8 cellular contexts compared by ENCODE assay signal in genomic region chr1:67500413-67500959, GRCh38.
A peak's percentile ranks its signal among the peaks of the same experiment; 100 is the strongest.
DNase-seq lines count a peak whose midpoint lies in the region; ATAC-seq and TF ChIP-seq lines count a peak whose summit lies in the region.

No MANE protein-coding gene starts in this region.

- intact Hi-C loops in breast epithelium (cut with DNase I; ENCODE audit: low total_unique reads): no loop called here

- no peaks in the 10 kb centered on the region for H3K36me3 ChIP-seq in BE2C
- H3K36me3 ChIP-seq in breast epithelium: no peaks in the 10 kb centered on the region

- no peak for TF ChIP-seq POLR2A in breast epithelium (IDR thresholded peaks at IDR 0.05)

- ATAC-seq in GM19043 (IDR thresholded peaks at IDR 0.05; ENCODE audit: low read depth, unreplicated experiment): peak; percentile 99
- ATAC-seq in HG03196 (IDR thresholded peaks at IDR 0.05; ENCODE audit: unreplicated experiment): peak; percentile 97

- DNase-seq in BE2C (peak; percentile 78), NCI-H2196 treated with DMSO at 0.1 percent for 48 hours (lab: John Stamatoyannopoulos, UW; ENCODE audit: unreplicated experiment) (peak; percentile 71), breast epithelium (ENCODE audit: low spot score in 2 of 2) (peak; percentile 74 to 83), islet precursor cell (peak; percentile 95)
- DNase-seq in stimulated activated CD4-positive, alpha-beta T cell treated with anti-CD3 and anti-CD28 coated beads, Interleukin-1b, Interleukin-23, amount 100 ng/mL, for 1 hour (ENCODE audit: low read depth in 2 of 2): peak; percentile 67 to 73

- H3K27ac ChIP-seq in breast epithelium: no peak overlapping the region

- H3K9me3 ChIP-seq in BE2C (no peaks in the 10 kb centered on the region), breast epithelium (no peaks in the 10 kb centered on the region)

- H3K4me1 ChIP-seq in BE2C (no peaks in the 10 kb centered on the region), breast epithelium (no peaks in the 10 kb centered on the region)

- H3K27me3 ChIP-seq in BE2C (no peaks in the 10 kb centered on the region), breast epithelium (no peaks in the 10 kb centered on the region)

- H3K4me3 ChIP-seq in BE2C (ENCODE audit: low read depth, low read length) (no peak overlapping the region), WI38 (ENCODE audit: low read depth, low read length) (no peak overlapping the region), breast epithelium (no peak overlapping the region)

- TF ChIP-seq CTCF in BE2C (IDR thresholded peaks at IDR 0.05; ENCODE audit: low read depth, low read length) (peak; percentile 87), WI38 (IDR thresholded peaks at IDR 0.05; ENCODE audit: low read depth, low read length) (peak; percentile 91), breast epithelium (IDR thresholded peaks at IDR 0.05) (peak; percentile 70 to 97 (median 91))
